8 cellular contexts compared by ENCODE assay signal in the genomic region with DNA sequence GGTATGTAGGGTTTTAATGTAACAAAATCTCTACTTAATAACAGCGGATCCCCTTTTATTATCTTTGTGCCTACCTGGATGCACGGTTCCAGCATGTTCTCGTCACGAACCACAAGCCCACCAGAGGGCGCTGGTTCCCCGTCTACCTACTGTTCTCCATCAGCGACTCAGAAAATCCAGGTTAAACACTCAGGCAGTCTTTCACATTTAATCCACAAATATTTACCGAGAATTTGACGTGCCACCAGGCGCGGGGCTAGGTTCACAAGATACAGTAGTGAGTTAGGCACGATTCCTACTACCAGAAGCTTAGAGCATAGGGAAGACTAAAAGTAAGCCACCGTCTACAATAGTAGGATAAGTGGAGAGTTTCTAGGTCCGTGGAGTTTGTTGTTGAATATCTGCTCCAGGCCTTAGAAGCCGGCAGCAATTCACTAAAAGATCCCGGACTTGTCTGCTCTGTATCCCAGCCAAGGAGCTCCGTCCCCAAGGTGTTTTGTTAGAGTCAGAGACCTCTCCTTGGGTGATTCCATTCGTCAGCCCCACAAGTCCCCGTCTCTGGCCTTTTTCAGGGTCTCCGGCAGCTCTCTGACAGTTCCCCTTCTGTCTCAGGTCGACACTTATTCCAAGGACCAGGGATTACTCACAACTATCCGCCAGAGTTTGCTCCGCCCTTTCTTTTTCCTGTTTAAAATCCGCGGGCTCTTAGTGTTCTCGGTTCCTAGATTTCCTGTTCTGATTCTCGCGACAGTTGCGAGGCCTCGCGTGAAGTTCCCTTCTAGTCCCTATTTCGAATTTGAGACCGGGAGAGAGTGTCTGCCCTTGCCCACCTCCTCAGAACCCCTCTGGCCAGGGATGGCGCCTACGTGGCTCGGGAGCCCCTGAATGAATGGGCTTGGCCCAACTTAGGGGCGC. TPM values are rescaled to one million over a fixed set of nuclear protein-coding genes. Genes with fewer than 3 reads are reported as not detected.
DNase-seq lines count a peak whose midpoint lies in the region; ATAC-seq and TF ChIP-seq lines count a peak whose summit lies in the region.

No MANE protein-coding gene starts in this region.

- H3K27me3 ChIP-seq in esophagus squamous epithelium, result peaks cover 0 to 35% (median 0%) of the 10 kb centered on the region in 4 donors

- H3K36me3 ChIP-seq in esophagus squamous epithelium, result no peaks in the 10 kb centered on the region

- TF ChIP-seq RAD21 in Ishikawa (IDR thresholded peaks at IDR 0.05; ENCODE audit: low read depth), result peak; percentile 94

- TF ChIP-seq CTCF in esophagus squamous epithelium (IDR thresholded peaks at IDR 0.05), result peak; percentile 80 to 90 (median 86)

- intact Hi-C loops in esophagus squamous epithelium (cut with DNase I), result no loop called here

- H3K9me3 ChIP-seq in esophagus squamous epithelium, result no peaks in the 10 kb centered on the region

- peaks cover 26 to 49% (median 31%) of the 10 kb centered on the region in 3 donors for H3K4me1 ChIP-seq in esophagus squamous epithelium

- peak overlapping the region; percentile 88 to 98 (median 92) for H3K27ac Mint-ChIP-seq in naive B cell

- ATAC-seq in GM21576 (IDR thresholded peaks at IDR 0.05; ENCODE audit: unreplicated experiment), result peak; percentile 47
- ATAC-seq in naive B cell (ENCODE audit: low read depth in 2 of 2), result peak; percentile 69 to 71

- no peak for TF ChIP-seq EP300 in Ishikawa (IDR thresholded peaks at IDR 0.05; ENCODE audit: borderline replicate concordance)

- H3K36me3 Mint-ChIP-seq in naive B cell, result no peaks in the 10 kb centered on the region

- H3K27me3 Mint-ChIP-seq in naive B cell, result peaks cover 10 to 18% (median 11%) of the 10 kb centered on the region in 3 donors

- peak overlapping the region; percentile 68 to 97 (median 82) for H3K4me3 ChIP-seq in esophagus squamous epithelium

- peak overlapping the region; percentile 94 to 100 (median 98) for H3K27ac ChIP-seq in esophagus squamous epithelium

- WGBS in esophagus squamous epithelium, 2 donors, result 0% methylated on average over 32 of the region's 37 CpGs

- DNase-seq in DMS153 (lab: John Stamatoyannopoulos, UW) (peak; percentile 83), OCI-M2 (lab: John Stamatoyannopoulos, UW; ENCODE audit: unreplicated experiment) (peak; percentile 88), esophagus squamous epithelium (lab: John Stamatoyannopoulos, UW) (peak; percentile 73), naive B cell (peak; percentile 91)
- DNase-seq in activated T-cell treated with anti-CD3 and anti-CD28 coated beads, Interleukin-2, amount 50 U/mL, for 1 hour, result peak; percentile 95
- peak; percentile 61 to 84 for DNase-seq in stimulated activated CD8-positive, alpha-beta memory T cell treated with anti-CD3 and anti-CD28 coated beads, Interleukin-7, amount 100 ng/mL, for 48 hours (ENCODE audit: extremely low read depth in 1 of 2, low read depth in 1 of 2)

- no peak for TF ChIP-seq POLR2A in esophagus squamous epithelium (IDR thresholded peaks at IDR 0.05)

- H3K4me1 Mint-ChIP-seq in naive B cell, result peaks cover 31 to 40% (median 34%) of the 10 kb centered on the region in 3 donors

- H3K4me3 Mint-ChIP-seq in naive B cell, result peak overlapping the region; percentile 89 to 99 (median 96)

- H3K9me3 Mint-ChIP-seq in naive B cell, result no peaks in the 10 kb centered on the region

TF ChIP-seq in Ishikawa, 13 proteins besides CTCF, POLR2A, EP300 and RAD21:
- TF ChIP-seq CREB1 (IDR thresholded peaks at IDR 0.05; ENCODE audit: low read depth) (no peak), YY1 (IDR thresholded peaks at IDR 0.05; ENCODE audit: low read depth) (0 out of 2 replicates have a peak, but pooled peaks have one; percentile 34), TAF1 (IDR thresholded peaks at IDR 0.05; ENCODE audit: low read depth) (0 out of 2 replicates have a peak, but pooled peaks have one; percentile 12), FOXM1 (IDR thresholded peaks at IDR 0.05; ENCODE audit: borderline replicate concordance, low read depth) (0 out of 2 replicates have a peak, but pooled peaks have one; percentile 23), CEBPB (IDR thresholded peaks at IDR 0.05) (no peak), NFIC (IDR thresholded peaks at IDR 0.05) (0 out of 2 replicates have a peak, but pooled peaks have one; percentile 6)
- TF ChIP-seq, protein P1, sequence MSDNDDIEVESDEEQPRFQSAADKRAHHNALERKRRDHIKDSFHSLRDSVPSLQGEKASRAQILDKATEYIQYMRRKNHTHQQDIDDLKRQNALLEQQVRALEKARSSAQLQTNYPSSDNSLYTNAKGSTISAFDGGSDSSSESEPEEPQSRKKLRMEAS (IDR thresholded peaks at IDR 0.05), result peak; percentile 42; the same call in 1 of the 2 replicates

RNA-seq across cellular contexts. Expression of gene KAZALD1, which starts 1.5 kb away (rescaled TPM):
- 1 to 10 TPM in 2 of 4 donors, under 1 TPM in 1, not detected in 1; 0.47 to 1.4 (median 1.1) TPM for total RNA-seq in esophagus squamous epithelium
- not detected for polyA plus RNA-seq in naive B cell (ENCODE audit: low read depth in 6 of 6)

RNA-seq across cellular contexts. Expression of gene SFXN3, which starts 29.3 kb away (rescaled TPM):
- 10 to 100 TPM in 2 of 4 donors, 1 to 10 TPM in 2; 3.9 to 30.7 (median 9.4) TPM for total RNA-seq in esophagus squamous epithelium
- polyA plus RNA-seq in naive B cell (ENCODE audit: low read depth in 6 of 6), result 1 to 10 TPM; 3.5 to 6.4 (median 4.8) TPM

RNA-seq across cellular contexts. Expression of gene PDZD7, which starts 29.4 kb away (rescaled TPM):
- total RNA-seq in esophagus squamous epithelium, result under 1 TPM in 3 of 4 donors, not detected in 1; 0.19 to 0.29 (median 0.26) TPM
- under 1 TPM in 2 of 6 donors, not detected in 4; 0.23 to 0.87 TPM for polyA plus RNA-seq in naive B cell (ENCODE audit: low read depth in 6 of 6)

Comparison
In these comparisons a context has a peak if more than half of its experiments do, and no peak if none do; other contexts are left out.
1. Peak in every context shown above with its lines: DNase-seq, ATAC-seq, H3K4me3 ChIP-seq and H3K27ac ChIP-seq.